In genomic region chr9:89226076-89226475, GRCh38 we compare ENCODE assay signal across 11 cellular contexts. TPM values are rescaled to one million over a fixed set of nuclear protein-coding genes. Genes with fewer than 3 reads are reported as not detected.
DNase-seq lines count a peak whose midpoint lies in the region; ATAC-seq and TF ChIP-seq lines count a peak whose summit lies in the region.
"Had no signal": no experiment of that assay in that cellular context is flagged by ENCODE, and none has a peak within 500 bp of the region (broad histone marks: within the 10 kb centered on the region; RNA-seq: fewer than 3 reads in every experiment).

No MANE protein-coding gene starts in this region.

- H3K9ac ChIP-seq in NT2/D1 (ENCODE audit: insufficient read length, low read depth) (no peak overlapping the region), mesenchymal stem cell (ENCODE audit: low read length) (no peak overlapping the region)

- H3K4me2 ChIP-seq in mesenchymal stem cell (ENCODE audit: low read length, poor library complexity, severe bottlenecking) = no peak overlapping the region

- peak; percentile 9 for DNase-seq in COR-L47 (lab: John Stamatoyannopoulos, UW)
- DNase-seq in NT2/D1 (ENCODE audit: low read depth, low spot score) = peak; percentile 70
- DNase-seq in fibroblast of peridontal ligament (ENCODE audit: extremely low read depth) = peak; percentile 5
- peak; percentile 34 for DNase-seq in mesenchymal stem cell
- DNase-seq in activated naive CD4-positive, alpha-beta T cell treated with anti-CD3 and anti-CD28 coated beads, Interleukin-2, amount 50 U/mL, for 16 hours = no peak
- DNase-seq in sigmoid colon = no peak
- DNase-seq: activated effector memory CD4-positive, alpha-beta T cell treated with anti-CD3 and anti-CD28 coated beads, Interleukin-2, amount 50 U/mL, for 16 hours; AML-193 had no signal

- H3K4me3 ChIP-seq in NT2/D1 (ENCODE audit: insufficient read length, low read depth) (no peak overlapping the region), mesenchymal stem cell (ENCODE audit: insufficient read depth in 1 of 2, low read depth in 1 of 2, low read length in 2 of 2) (no peak overlapping the region), sigmoid colon (no peak overlapping the region)
- H3K4me3 ChIP-seq: SK-N-MC had no signal

- H3K9me3 ChIP-seq in NT2/D1 (ENCODE audit: insufficient read depth, low read length) (0 out of 2 replicates have a peak, but pooled peaks cover 4% of the 10 kb centered on the region), mesenchymal stem cell (ENCODE audit: control insufficient read depth, low read length) (no peaks in the 10 kb centered on the region), sigmoid colon (no peaks in the 10 kb centered on the region)

- no peak overlapping the region for H3K4ac ChIP-seq in mesenchymal stem cell (ENCODE audit: low read depth in 1 of 2, low read length in 2 of 2)

- WGBS in mesenchymal stem cell = 57% methylated on average over 3 of the region's 3 CpGs
- WGBS in sigmoid colon, 2 donors = 70 to 73% methylated on average over 3 of the region's 3 CpGs

- H3K4me1 ChIP-seq in NT2/D1 (ENCODE audit: insufficient read depth, insufficient read length) (peaks cover 8% of the 10 kb centered on the region), mesenchymal stem cell (ENCODE audit: control insufficient read depth, insufficient read depth, low read depth, low read length) (no peaks in the 10 kb centered on the region), sigmoid colon (peaks cover 0 to 27% (median 14%) of the 10 kb centered on the region in 4 donors)

- H3K23ac ChIP-seq in mesenchymal stem cell (ENCODE audit: low read length in 2 of 2) = no peak overlapping the region

- no peak overlapping the region for H3K18ac ChIP-seq in mesenchymal stem cell (ENCODE audit: low read depth in 1 of 2, low read length in 2 of 2)

- intact Hi-C loops in sigmoid colon (cut with DNase I) = loop anchor here (10.0 kb wide), 1 partner anchor 49 kb away; no protein-coding TSS in a partner anchor

- no peak overlapping the region for H4K91ac ChIP-seq in mesenchymal stem cell (ENCODE audit: low read length)

- no peak overlapping the region for H2BK5ac ChIP-seq in mesenchymal stem cell (ENCODE audit: low read depth, low read length, poor library complexity, severe bottlenecking)

- no peaks in the 10 kb centered on the region for H3K36me3 ChIP-seq in NT2/D1 (ENCODE audit: insufficient read depth, insufficient read length, low read length)
- H3K36me3 ChIP-seq in mesenchymal stem cell (ENCODE audit: control insufficient read depth in 1 of 2, insufficient read depth in 2 of 2, low read depth in 1 of 2, low read length in 2 of 2) = no peaks in the 10 kb centered on the region
- H3K36me3 ChIP-seq in sigmoid colon = no peaks in the 10 kb centered on the region

- H2AK5ac ChIP-seq in mesenchymal stem cell (ENCODE audit: low read length, severe bottlenecking) = no peak overlapping the region

- no peak overlapping the region for H3K27ac ChIP-seq in mesenchymal stem cell (ENCODE audit: low read length, poor library complexity, severe bottlenecking)
- H3K27ac ChIP-seq in sigmoid colon = peak overlapping the region in 2 of 4 donors; percentile 24 to 66
- H3K27ac ChIP-seq: SK-N-MC had no signal

- H2BK15ac ChIP-seq in mesenchymal stem cell (ENCODE audit: low read depth, poor library complexity, severe bottlenecking) = no peak overlapping the region

- TF ChIP-seq POLR2A in sigmoid colon (IDR thresholded peaks at IDR 0.05) = no peak

- no peak overlapping the region for H2AFZ ChIP-seq in mesenchymal stem cell (ENCODE audit: low read depth, low read length)

- no peak for TF ChIP-seq CTCF in sigmoid colon (IDR thresholded peaks at IDR 0.05)

- H3K27me3 ChIP-seq in NT2/D1 (ENCODE audit: insufficient read depth, insufficient read length) (no peaks in the 10 kb centered on the region), mesenchymal stem cell (ENCODE audit: control insufficient read depth in 1 of 2, insufficient read depth in 1 of 2, low read length in 2 of 2) (peaks cover 0 to 21% of the 10 kb centered on the region in 2 experiments), sigmoid colon (no peaks in the 10 kb centered on the region)

- no peaks in the 10 kb centered on the region for H3K79me1 ChIP-seq in mesenchymal stem cell (replicated peaks; ENCODE audit: low read length, poor library complexity, severe bottlenecking)

- no peak overlapping the region for H4K8ac ChIP-seq in mesenchymal stem cell (ENCODE audit: low read length)

- no peak overlapping the region for H2BK12ac ChIP-seq in mesenchymal stem cell (ENCODE audit: low read length in 2 of 2)

- H3K14ac ChIP-seq in mesenchymal stem cell (ENCODE audit: low read length in 2 of 2) = no peak overlapping the region

- ATAC-seq in GM21447 (IDR thresholded peaks at IDR 0.05; ENCODE audit: unreplicated experiment) (no peak), HG03135 (IDR thresholded peaks at IDR 0.05; ENCODE audit: unreplicated experiment) (no peak)

- no peak for TF ChIP-seq EP300 in sigmoid colon (IDR thresholded peaks at IDR 0.05)

- no peak overlapping the region for H2BK120ac ChIP-seq in mesenchymal stem cell (ENCODE audit: low read depth, low read length)

RNA-seq across cellular contexts. Expression of gene SHC3, which starts 47.5 kb away (rescaled TPM):
- polyA plus RNA-seq in mesenchymal stem cell (2013, experiment 1 of 2) = 3.0 TPM
- polyA plus RNA-seq in mesenchymal stem cell (2013, experiment 2 of 2) = 3.1 TPM
- 10 to 100 TPM in 1 of 4 donors, 1 to 10 TPM in 2, under 1 TPM in 1; 0.68 to 14.7 (median 3.5) TPM for total RNA-seq in sigmoid colon
- polyA plus RNA-seq in sigmoid colon = 1 to 10 TPM in 1 of 3 donors, under 1 TPM in 1, not detected in 1; 0.32 to 1.8 TPM

Comparison
In these comparisons a context has a peak if more than half of its experiments do, and no peak if none do; other contexts are left out.
1. DNase-seq: peak in COR-L47 (single experiment), NT2/D1 (single experiment), fibroblast of peridontal ligament (single experiment) and mesenchymal stem cell (single experiment); none in activated naive CD4-positive, alpha-beta T cell treated with anti-CD3 and anti-CD28 coated beads, Interleukin-2, amount 50 U/mL, for 16 hours (single experiment) and sigmoid colon (single experiment).